10 cellular contexts compared by ENCODE assay signal in the genomic region with DNA sequence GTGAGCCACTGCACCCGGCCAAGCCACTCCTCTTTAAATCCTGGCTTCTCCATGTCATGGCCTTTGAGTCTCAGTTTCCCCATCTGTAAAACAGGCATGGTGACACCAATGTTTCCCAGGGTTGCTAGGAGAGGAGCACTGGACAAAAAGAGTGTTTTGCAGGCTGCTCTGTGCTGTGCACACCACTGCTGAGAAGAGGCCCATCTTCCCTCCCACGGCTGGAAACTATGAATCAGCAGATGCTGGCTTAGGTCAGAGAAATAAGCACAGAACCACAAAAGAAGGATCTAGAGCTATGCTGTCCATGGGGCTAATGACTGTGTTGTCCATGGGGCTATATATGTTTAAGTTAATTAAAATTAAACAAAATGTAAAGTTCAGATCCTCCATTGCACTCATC. TPM values are rescaled to one million over a fixed set of nuclear protein-coding genes. Genes with fewer than 3 reads are reported as not detected.
DNase-seq lines count a peak whose midpoint lies in the region; ATAC-seq and TF ChIP-seq lines count a peak whose summit lies in the region.
"Had no signal": no experiment of that assay in that cellular context is flagged by ENCODE, and none has a peak within 500 bp of the region (broad histone marks: within the 10 kb centered on the region; RNA-seq: fewer than 3 reads in every experiment).

No MANE protein-coding gene starts in this region.

- H3K36me3 ChIP-seq in heart right ventricle (peaks cover 0 to 3% (median 0%) of the 10 kb centered on the region in 9 donors), vagina (no peaks in the 10 kb centered on the region), prostate gland (no peaks in the 10 kb centered on the region)

- peak in 7 of 8 donors; percentile 15 to 72 (median 57) for ATAC-seq in heart right ventricle
- no peak for ATAC-seq in Right ventricle myocardium inferior
- peak; percentile 33 for ATAC-seq in left lobe of liver
- no peak for ATAC-seq in GM19463 (IDR thresholded peaks at IDR 0.05; ENCODE audit: unreplicated experiment)

- H3K9me3 ChIP-seq in heart right ventricle = no peaks in the 10 kb centered on the region
- no peaks in the 10 kb centered on the region for H3K9me3 ChIP-seq in vagina
- H3K9me3 ChIP-seq in prostate gland = no peaks in the 10 kb centered on the region

- no peak overlapping the region for H3K4me3 ChIP-seq in heart right ventricle
- no peak overlapping the region for H3K4me3 ChIP-seq in vagina
- H3K4me3 ChIP-seq in prostate gland = no peak overlapping the region

- WGBS in heart right ventricle, 2 donors = 68 to 71% methylated on average over 2 of the region's 2 CpGs
- 79% methylated on average over 2 of the region's 2 CpGs for WGBS in prostate gland

- intact Hi-C loops in heart right ventricle (cut with DNase I) = no loop called here
- intact Hi-C loops in Right ventricle myocardium inferior (cut with DNase I) = no loop called here
- intact Hi-C loops in vagina (cut with DNase I) = no loop called here
- intact Hi-C loops in prostate gland (cut with DNase I) = no loop called here

- H3K27me3 ChIP-seq in heart right ventricle (peaks cover 0 to 5% (median 0%) of the 10 kb centered on the region in 7 donors), vagina (no peaks in the 10 kb centered on the region), prostate gland (replicated peaks; ENCODE audit: insufficient read depth) (no peaks in the 10 kb centered on the region)

- DNase-seq in heart right ventricle (peak in 1 of 2 donors; percentile 34), Right ventricle myocardium inferior (ENCODE audit: missing footprints) (no peak), activated T-cell treated with anti-CD3 and anti-CD28 coated beads for 48 hours (ENCODE audit: low read depth) (peak; percentile 23), left lobe of liver (ENCODE audit: low spot score) (no peak), vagina (ENCODE audit: extremely low spot score in 2 of 2) (no peak), prostate gland (ENCODE audit: low spot score) (no peak)
- DNase-seq in effector CD8-positive, alpha-beta T cell (lab: John Stamatoyannopoulos, UW) = no peak
- DNase-seq: erythroblast, NCI-H510A treated with DMSO at 0.1 percent for 48 hours had no signal

- peaks cover 4 to 46% (median 19%) of the 10 kb centered on the region in 9 donors for H3K4me1 ChIP-seq in heart right ventricle
- H3K4me1 ChIP-seq in vagina = peaks cover 23% of the 10 kb centered on the region
- H3K4me1 ChIP-seq in prostate gland (replicated peaks) = no peaks in the 10 kb centered on the region

- TF ChIP-seq CTCF in heart right ventricle (IDR thresholded peaks at IDR 0.05) (no peak), vagina (IDR thresholded peaks at IDR 0.05) (no peak), prostate gland (IDR thresholded peaks at IDR 0.05) (no peak)

- peak overlapping the region in 1 of 10 donors; percentile 64 for H3K27ac ChIP-seq in heart right ventricle
- peak overlapping the region; percentile 56 for H3K27ac ChIP-seq in vagina
- no peak overlapping the region for H3K27ac ChIP-seq in prostate gland

- TF ChIP-seq POLR2A in vagina (IDR thresholded peaks at IDR 0.05) (no peak), prostate gland (IDR thresholded peaks at IDR 0.05) (no peak)

RNA-seq across cellular contexts. Expression of gene TSHZ3, which starts 37.2 kb away (rescaled TPM):
- total RNA-seq in heart right ventricle (1 to 10 TPM; 2.1 to 5.0 (median 3.2) TPM), Right ventricle myocardium inferior (3.5 TPM), left lobe of liver (1.1 TPM), vagina (13.5 TPM), prostate gland (10 to 100 TPM; 10.4 to 18.4 TPM)
- 1 to 10 TPM; 1.7 to 2.3 TPM for polyA plus RNA-seq in heart right ventricle

Comparison
In these comparisons a context has a peak if more than half of its experiments do, and no peak if none do; other contexts are left out.
1. ATAC-seq: peak in heart right ventricle (7 of 8) and left lobe of liver (single experiment); none in Right ventricle myocardium inferior (single experiment) and GM19463 (single experiment).